Comparison of ENCODE assay signal across 8 cellular contexts in genomic region chr20:58309607-58310290, GRCh38. TPM values are rescaled to one million over a fixed set of nuclear protein-coding genes. Genes with fewer than 3 reads are reported as not detected.
DNase-seq lines count a peak whose midpoint lies in the region; ATAC-seq and TF ChIP-seq lines count a peak whose summit lies in the region.

RAB22A (plus strand) TSS chr20:58309715; CDS start chr20:58309977, 262 bp downstream.

- 1% methylated on average over 35 to 59 of the region's 72 CpGs for WGBS in GM23248 (ENCODE audit: low coverage in 1 of 2, low lambda C conversion rate in 2 of 2, missing lambda C conversion rate in 2 of 2), 2 experiments
- WGBS in heart right ventricle, 2 donors = 0 to 1% methylated on average over 46 to 72 of the region's 72 CpGs

- H3K9me3 ChIP-seq in GM23248 (ENCODE audit: low read depth) (no peaks in the 10 kb centered on the region), adipocyte (ENCODE audit: control insufficient read depth, low read length) (no peaks in the 10 kb centered on the region), heart right ventricle (no peaks in the 10 kb centered on the region)

- H3K27ac Mint-ChIP-seq in T-cell (peak within 1 kb of the TSS; percentile 91 to 94), type B pancreatic cell (peak within 1 kb of the TSS; percentile 85)

- in situ Hi-C loops in GM23248 (cut with MboI) = no loop called here

- intact Hi-C loops in heart right ventricle (cut with DNase I) = loop anchor here in 6 of 10 donors (5.0 to 10.0 kb wide), 4 partner anchors 75 to 135 kb away; partner anchors contain the start of gene VAPB (in 4 of the 6)
- intact Hi-C loops in posterior vena cava (cut with DNase I) = no loop called here

- peak within 1 kb of the TSS; percentile 86 for H3K4me2 ChIP-seq in GM23248 (ENCODE audit: unreplicated experiment)

- H4K20me1 ChIP-seq in GM23248 (ENCODE audit: insufficient read depth) = no peaks in the 10 kb centered on the region

- DNase-seq in GM03348 (ENCODE audit: low spot score) (peak; percentile 98), GM23248 (peak; percentile 96), LNCaP clone FGC (ENCODE audit: low read depth) (no peak), T-cell (peak; percentile 56 to 87 (median 78)), adipocyte (ENCODE audit: low read depth) (peak; percentile 95), heart right ventricle (peak; percentile 77 to 85), posterior vena cava (ENCODE audit: low spot score) (peak; percentile 95), type B pancreatic cell (ENCODE audit: extremely low spot score, unreplicated experiment) (peak; percentile 89)

- TF ChIP-seq CTCF in LNCaP clone FGC (IDR thresholded peaks at IDR 0.05; ENCODE audit: control insufficient read depth, extremely low read depth, insufficient read depth) (no peak), heart right ventricle (IDR thresholded peaks at IDR 0.05) (peak in 1 of 9 donors; percentile 7), type B pancreatic cell (conservative IDR thresholded peaks at IDR 0.05) (no peak)

- peak within 1 kb of the TSS; percentile 97 for H3K4me3 ChIP-seq in GM23248
- H3K4me3 ChIP-seq in LNCaP clone FGC (ENCODE audit: low read depth, low read length) = peak within 1 kb of the TSS; percentile 62
- peak within 1 kb of the TSS; percentile 94 for H3K4me3 ChIP-seq in adipocyte (ENCODE audit: low read length)
- peak within 1 kb of the TSS; percentile 97 to 100 (median 99) for H3K4me3 ChIP-seq in heart right ventricle

- CTCF ChIA-PET in T-cell (lab: Charles Lee) = interaction anchor here in 1 of 2 donors (0.6 kb wide), 1 partner anchor 619 kb away, joined by 5 read pairs; no protein-coding TSS in a partner anchor

- peak; percentile 45 to 83 (median 71) for ATAC-seq in T-cell (replicated peaks in 1 of 4)
- ATAC-seq in heart right ventricle = peak; percentile 87 to 95 (median 94)

- H3K4me1 ChIP-seq in GM23248 (ENCODE audit: insufficient read depth) (peaks cover 25% of the 10 kb centered on the region), adipocyte (ENCODE audit: control insufficient read depth, insufficient read depth, low read length) (peaks cover 14% of the 10 kb centered on the region), heart right ventricle (peaks cover 0 to 53% (median 18%) of the 10 kb centered on the region in 9 donors)

- H3K27me3 Mint-ChIP-seq in T-cell (no peaks in the 10 kb centered on the region), type B pancreatic cell (no peaks in the 10 kb centered on the region)

- H2AFZ ChIP-seq in GM23248 = peak within 1 kb of the TSS; percentile 99

- H3K27ac ChIP-seq in GM23248 (peak within 1 kb of the TSS; percentile 67), heart right ventricle (peak within 1 kb of the TSS; percentile 68 to 96 (median 90))

- no peaks in the 10 kb centered on the region for H3F3A ChIP-seq in GM23248 (ENCODE audit: insufficient read depth)

- H3K36me3 ChIP-seq in GM23248 (ENCODE audit: low read depth) (peaks cover 13% of the 10 kb centered on the region), adipocyte (ENCODE audit: control insufficient read depth, insufficient read depth, low read length, severe bottlenecking) (peaks cover 25% of the 10 kb centered on the region), heart right ventricle (peaks cover 0 to 38% (median 10%) of the 10 kb centered on the region in 9 donors)

- H3K9me2 ChIP-seq in GM23248 (ENCODE audit: insufficient read depth) = no peaks in the 10 kb centered on the region

- H3K9ac ChIP-seq in GM23248 = peak within 1 kb of the TSS; percentile 94
- peak within 1 kb of the TSS; percentile 95 for H3K9ac ChIP-seq in adipocyte (ENCODE audit: low read length)

- POLR2A ChIA-PET in T-cell (lab: Charles Lee) = interaction anchor here (0.6 to 1.2 kb wide), 6 partner anchors 10 to 811 kb away, joined by 3 to 16 read pairs (median 4); partner anchors contain the start of gene VAPB (in 1 of the 2)

- H3K4me3 Mint-ChIP-seq in T-cell (peak within 1 kb of the TSS; percentile 89 to 91 (median 91)), type B pancreatic cell (peak within 1 kb of the TSS; percentile 95)

- H3K36me3 Mint-ChIP-seq in T-cell (peaks cover 20% of the 10 kb centered on the region), type B pancreatic cell (peaks cover 17% of the 10 kb centered on the region)

- H3K4me1 Mint-ChIP-seq in T-cell (peaks cover 63 to 77% (median 68%) of the 10 kb centered on the region in 3 donors), type B pancreatic cell (ENCODE audit: unreplicated experiment) (peaks cover 6% of the 10 kb centered on the region)

- H3K9me3 Mint-ChIP-seq in T-cell (no peaks in the 10 kb centered on the region), type B pancreatic cell (no peaks in the 10 kb centered on the region)

- peaks cover 80% of the 10 kb centered on the region for H3K79me2 ChIP-seq in GM23248 (ENCODE audit: insufficient read depth)

- H3K27me3 ChIP-seq in GM23248 (replicated peaks; ENCODE audit: insufficient read depth) (no peaks in the 10 kb centered on the region), adipocyte (replicated peaks; ENCODE audit: control insufficient read depth, insufficient read depth, low read length) (no peaks in the 10 kb centered on the region), heart right ventricle (no peaks in the 10 kb centered on the region)

RNA-seq across cellular contexts. Expression of gene RAB22A, which starts in this region (rescaled TPM):
- total RNA-seq in GM23248 (2014; rRNA removed; shearing (Covaris generic)) = 21.2 and 23.0 TPM in 2 replicates
- polyA plus RNA-seq in GM23248 (2016; fragmentation: Nextera tagmentation; extraction: Ambion mirVana) (21.3 and 23.9 TPM in 2 replicates), heart right ventricle (1 to 10 TPM; 4.2 to 4.3 TPM)
- total RNA-seq in T-cell (10 to 100 TPM; 15.3 to 23.0 (median 20.4) TPM), heart right ventricle (1 to 10 TPM; 5.6 to 8.5 (median 7.1) TPM), posterior vena cava (10 to 100 TPM; 22.1 to 27.3 TPM), type B pancreatic cell (ENCODE audit: low replicate concordance) (17.7 and 18.9 TPM in 2 replicates)

Comparison
In these comparisons a context has a peak if more than half of its experiments do, and no peak if none do; other contexts are left out.
1. intact Hi-C loops: an anchor here in heart right ventricle (5.0 to 10.0 kb wide); none called in posterior vena cava.